In genomic region chr18:44849361-44849760, GRCh38 we compare ENCODE assay signal across 17 cellular contexts.
"Had no signal": no experiment of that assay in that cellular context is flagged by ENCODE, and none has a peak within 500 bp of the region (broad histone marks: within the 10 kb centered on the region; RNA-seq: fewer than 3 reads in every experiment).

No MANE protein-coding gene starts in this region.

- H3K27ac ChIP-seq: brain microvascular endothelial cell, lower lobe of right lung, neural progenitor cell, upper lobe of right lung had no signal

- H3K4me2 ChIP-seq: neural progenitor cell had no signal

- ATAC-seq: activated naive CD4-positive, alpha-beta T cell treated with anti-CD3 and anti-CD28 coated beads, Interleukin-2, amount 50 U/mL, for 72 hours; esophagus mucosa; lower lobe of right lung; naive thymus-derived CD4-positive, alpha-beta T cell; T-cell; upper lobe of right lung had no signal

- H2AFZ ChIP-seq: neural progenitor cell had no signal

- H3K4me3 ChIP-seq: lower lobe of right lung, neural progenitor cell, upper lobe of right lung had no signal

- H3K9me3 ChIP-seq: lower lobe of right lung, upper lobe of right lung had no signal

- H3K4me1 ChIP-seq: neural progenitor cell had no signal

- H3K27me3 ChIP-seq: brain microvascular endothelial cell, neural progenitor cell, upper lobe of right lung had no signal

- DNase-seq: activated CD4-positive, alpha-beta T cell treated with anti-CD3 and anti-CD28 coated beads for 1 hour; activated T-cell treated with anti-CD3 and anti-CD28 coated beads, Interleukin-2, amount 50 U/mL, for 1 hour; aorta; brain microvascular endothelial cell; dermis blood vessel endothelial cell; effector CD8-positive, alpha-beta T cell; foreskin melanocyte; lower lobe of right lung; naive thymus-derived CD4-positive, alpha-beta T cell; posterior cingulate gyrus; stimulated activated CD4-positive, alpha-beta T cell treated with anti-CD3 and anti-CD28 coated beads, Interleukin-4, amount 100 ng/mL, for 1 hour; stimulated activated naive CD4-positive, alpha-beta T cell treated with Interleukin-2 at 50 U/mL for 16 hours; T-cell; upper lobe of right lung had no signal

- H3K9ac ChIP-seq: neural progenitor cell had no signal

- H3K36me3 ChIP-seq: brain microvascular endothelial cell, lower lobe of right lung, neural progenitor cell, upper lobe of right lung had no signal
